ENCODE assay signal across 16 cellular contexts in genomic region chr12:15731940-15732339, GRCh38. TPM values are rescaled to one million over a fixed set of nuclear protein-coding genes. Genes with fewer than 3 reads are reported as not detected.
DNase-seq lines count a peak whose midpoint lies in the region; ATAC-seq, FAIRE-seq and TF ChIP-seq lines count a peak whose summit lies in the region.
"Had no signal": no experiment of that assay in that cellular context is flagged by ENCODE, and none has a peak within 500 bp of the region (broad histone marks: within the 10 kb centered on the region; RNA-seq: fewer than 3 reads in every experiment).

No MANE protein-coding gene starts in this region.

- peak overlapping the region in 1 of 2 donors; percentile 29 for H3K9ac ChIP-seq in kidney (ENCODE audit: low read length in 2 of 2)
- peak overlapping the region; percentile 22 for H3K9ac ChIP-seq in skeletal muscle satellite cell (ENCODE audit: low read depth, low read length)

- H3K27ac ChIP-seq in kidney (ENCODE audit: low read depth in 2 of 2, low read length in 2 of 2) (peak overlapping the region; percentile 35 to 76), body of pancreas (peak overlapping the region in 2 of 4 donors; percentile 13 to 39)
- H3K27ac ChIP-seq: PC-9 had no signal

- peak overlapping the region; percentile 64 for H3K4me3 ChIP-seq in kidney (ENCODE audit: low read length in 2 of 2)
- no peak overlapping the region for H3K4me3 ChIP-seq in skeletal muscle satellite cell (ENCODE audit: low read length)
- no peak overlapping the region for H3K4me3 ChIP-seq in body of pancreas
- H3K4me3 ChIP-seq: MG63, PC-9 had no signal

- TF ChIP-seq CTCF in kidney (IDR thresholded peaks at IDR 0.05; ENCODE audit: borderline replicate concordance, extremely low read depth, insufficient read depth) (no peak), body of pancreas (IDR thresholded peaks at IDR 0.05) (no peak)

- H3K4me2 ChIP-seq in skeletal muscle satellite cell (ENCODE audit: low read length) = peak overlapping the region; percentile 40
- H3K4me2 ChIP-seq: PC-9 had no signal

- peak; percentile 24 for ATAC-seq in HG02678 (IDR thresholded peaks at IDR 0.05; ENCODE audit: unreplicated experiment)
- no peak for ATAC-seq in HG02885 (IDR thresholded peaks at IDR 0.05; ENCODE audit: poor library complexity, unreplicated experiment)
- ATAC-seq in GM18520 (IDR thresholded peaks at IDR 0.05; ENCODE audit: unreplicated experiment) = no peak
- no peak for ATAC-seq in body of pancreas

- H3K4me1 ChIP-seq in kidney (ENCODE audit: control insufficient read depth in 1 of 2, insufficient read depth in 1 of 2, low read depth in 1 of 2, low read length in 2 of 2) = peaks cover 0 to 4% of the 10 kb centered on the region in 2 donors
- peaks cover 61% of the 10 kb centered on the region for H3K4me1 ChIP-seq in skeletal muscle satellite cell (ENCODE audit: control insufficient read depth, insufficient read depth, low read length)
- no peaks in the 10 kb centered on the region for H3K4me1 ChIP-seq in body of pancreas
- H3K4me1 ChIP-seq: BE2C had no signal

- no peak overlapping the region for H3K27ac Mint-ChIP-seq in activated naive CD4-positive, alpha-beta T cell treated with anti-CD3 and anti-CD28 coated beads for 36 hours
- H3K27ac Mint-ChIP-seq: CD4-positive, alpha-beta memory T cell had no signal

- no peaks in the 10 kb centered on the region for H3K36me3 Mint-ChIP-seq in activated naive CD4-positive, alpha-beta T cell treated with anti-CD3 and anti-CD28 coated beads for 36 hours (ENCODE audit: low read depth)
- H3K36me3 Mint-ChIP-seq: CD4-positive, alpha-beta memory T cell had no signal

- H3K9me3 Mint-ChIP-seq in activated naive CD4-positive, alpha-beta T cell treated with anti-CD3 and anti-CD28 coated beads for 36 hours = no peaks in the 10 kb centered on the region
- H3K9me3 Mint-ChIP-seq: CD4-positive, alpha-beta memory T cell had no signal

- H3K4me3 Mint-ChIP-seq in activated naive CD4-positive, alpha-beta T cell treated with anti-CD3 and anti-CD28 coated beads for 36 hours = no peak overlapping the region
- H3K4me3 Mint-ChIP-seq: CD4-positive, alpha-beta memory T cell had no signal

- no peaks in the 10 kb centered on the region for H3K4me1 Mint-ChIP-seq in activated naive CD4-positive, alpha-beta T cell treated with anti-CD3 and anti-CD28 coated beads for 36 hours (ENCODE audit: low read depth)
- H3K4me1 Mint-ChIP-seq: CD4-positive, alpha-beta memory T cell had no signal

- no peak for FAIRE-seq in kidney (lab: Jason Lieb, UNC)

- 73% methylated on average over 3 of the region's 3 CpGs for WGBS in body of pancreas, 2 donors

- H3K27me3 ChIP-seq in skeletal muscle satellite cell (ENCODE audit: control insufficient read depth, insufficient read depth, low read length) (no peaks in the 10 kb centered on the region), body of pancreas (no peaks in the 10 kb centered on the region)
- H3K27me3 ChIP-seq: MG63 had no signal

- no peaks in the 10 kb centered on the region for H3K27me3 Mint-ChIP-seq in activated naive CD4-positive, alpha-beta T cell treated with anti-CD3 and anti-CD28 coated beads for 36 hours (ENCODE audit: low read depth)

- TF ChIP-seq POLR2A in body of pancreas (IDR thresholded peaks at IDR 0.05) = no peak

- peak; percentile 41 for DNase-seq in Caki2 (ENCODE audit: low read depth)
- DNase-seq in kidney = no peak
- DNase-seq in activated naive CD4-positive, alpha-beta T cell treated with anti-CD3 and anti-CD28 coated beads for 36 hours = no peak
- no peak for DNase-seq in body of pancreas
- DNase-seq: BE2C; CD4-positive, alpha-beta memory T cell; DMS 273 treated with DMSO at 0.1 percent for 48 hours; MG63; NCI-H1092 treated with DMSO at 0.1 percent for 48 hours; NCI-H1694; NCI-H69; PC-9 had no signal

- CTCF ChIA-PET in activated naive CD4-positive, alpha-beta T cell treated with anti-CD3 and anti-CD28 coated beads for 36 hours (lab: Charles Lee) = no interaction called here

- intact Hi-C loops in kidney (cut with DNase I) (no loop called here), body of pancreas (cut with DNase I) (no loop called here)
- intact Hi-C loops in activated naive CD4-positive, alpha-beta T cell treated with anti-CD3 and anti-CD28 coated beads for 36 hours (cut with micrococcal nuclease) = no loop called here

- H3K9me3 ChIP-seq in kidney (ENCODE audit: control insufficient read depth in 1 of 2, low read length in 2 of 2) (no peaks in the 10 kb centered on the region), skeletal muscle satellite cell (replicated peaks; ENCODE audit: low read length) (no peaks in the 10 kb centered on the region), body of pancreas (no peaks in the 10 kb centered on the region)
- H3K9me3 ChIP-seq: BE2C had no signal

- in situ Hi-C loops in Caki2 (cut with HindIII; ENCODE audit: low pct_unique_long_range_greater_than_20kb, low sequenced_read_pairs) = no loop called here

- H3K36me3 ChIP-seq in kidney (ENCODE audit: control insufficient read depth in 1 of 2, insufficient read depth in 2 of 2, low read length in 2 of 2) (no peaks in the 10 kb centered on the region), skeletal muscle satellite cell (ENCODE audit: insufficient read depth, low read length) (peaks cover 17% of the 10 kb centered on the region), body of pancreas (replicated peaks in 1 of 2; ENCODE audit: insufficient read depth in 1 of 2, low read depth in 2 of 2) (no peaks in the 10 kb centered on the region)
- H3K36me3 ChIP-seq: BE2C had no signal

RNA-seq across cellular contexts. Expression of gene EPS8, which starts 57.2 kb away (rescaled TPM):
- 75.6 and 133 TPM in 2 replicates for total RNA-seq in Caki2 (2014; rRNA removed; shearing (Covaris generic); ENCODE audit: low replicate concordance)
- total RNA-seq in kidney = 80.3 TPM
- polyA plus RNA-seq in kidney (ENCODE audit: insufficient read depth, low read depth, low replicate concordance) = 33.9 TPM
- 159 and 170 TPM in 2 replicates for total RNA-seq in skeletal muscle satellite cell (2012; rRNA removed)
- total RNA-seq in activated naive CD4-positive, alpha-beta T cell treated with anti-CD3 and anti-CD28 coated beads for 36 hours = 1 to 10 TPM; 3.2 to 5.6 TPM
- 10 to 100 TPM; 31.6 to 41.2 TPM for total RNA-seq in body of pancreas

Comparison
In these comparisons a context has a peak if more than half of its experiments do, and no peak if none do; other contexts are left out.
1. H3K4me3 ChIP-seq: peak in kidney (2 of 2); none in skeletal muscle satellite cell (single experiment) and body of pancreas (0 of 2).
2. RNA of gene EPS8, which starts 57.2 kb away (total RNA-seq): 75.6 to 133 TPM in Caki2, 80.3 TPM in kidney (single experiment) and 31.6 to 41.2 TPM in body of pancreas; 3.2 to 5.6 TPM in activated naive CD4-positive, alpha-beta T cell treated with anti-CD3 and anti-CD28 coated beads for 36 hours; every median in the first group is over 4 times any median in the second.